ENCODE assay signal across 2 cellular contexts in genomic region chr1:41197-41596, GRCh38. TPM values are rescaled to one million over a fixed set of nuclear protein-coding genes. Genes with fewer than 3 reads are reported as not detected.
"Had no signal": no experiment of that assay in that cellular context is flagged by ENCODE, and none has a peak within 500 bp of the region (broad histone marks: within the 10 kb centered on the region; RNA-seq: fewer than 3 reads in every experiment).

No MANE protein-coding gene starts in this region.

RNA-seq across cellular contexts. Expression of gene OR4F5, which starts 24.0 kb away (rescaled TPM):
- total RNA-seq: G401, GM12878 had no signal
